ENCODE assay signal across 8 cellular contexts in genomic region chr19:7679771-7680605, GRCh38. TPM values are rescaled to one million over a fixed set of nuclear protein-coding genes. Genes with fewer than 3 reads are reported as not detected.
A peak's percentile ranks its signal among the peaks of the same experiment; 100 is the strongest.
DNase-seq lines count a peak whose midpoint lies in the region; FAIRE-seq and TF ChIP-seq lines count a peak whose summit lies in the region.

No MANE protein-coding gene starts in this region.

- peak overlapping the region; percentile 21 to 90 (median 84) for H3K27ac Mint-ChIP-seq in CD4-positive, alpha-beta memory T cell
- peak overlapping the region; percentile 17 for H3K27ac Mint-ChIP-seq in neural progenitor cell

- POLR2A ChIA-PET in CD4-positive, alpha-beta memory T cell (lab: Charles Lee; ENCODE audit: partially characterized antibody), result interaction anchor here (1.0 to 2.2 kb wide), 15 partner anchors 9 to 224 kb away, joined by 3 to 29 read pairs (median 5); partner anchors contain the start of genes MAP2K7, PET100, RETN and XAB2

- H3K27me3 ChIP-seq in CD4-positive, alpha-beta memory T cell (ENCODE audit: insufficient read depth, low read length), result peaks cover 6% of the 10 kb centered on the region
- H3K27me3 ChIP-seq in Loucy (ENCODE audit: insufficient read depth, low read length, poor library complexity, severe bottlenecking) (no peaks in the 10 kb centered on the region), ectodermal cell (ENCODE audit: control insufficient read depth, insufficient read depth, low read length, poor library complexity, severe bottlenecking) (peaks cover 38% of the 10 kb centered on the region), neural progenitor cell (peaks cover 52% of the 10 kb centered on the region)

- peaks cover 21 to 56% (median 37%) of the 10 kb centered on the region in 4 donors for H3K4me1 Mint-ChIP-seq in CD4-positive, alpha-beta memory T cell
- peaks cover 13% of the 10 kb centered on the region for H3K4me1 Mint-ChIP-seq in neural progenitor cell

- peaks cover 42% of the 10 kb centered on the region for H3K4me1 ChIP-seq in CD4-positive, alpha-beta memory T cell (ENCODE audit: insufficient read depth, low read length)
- H3K4me1 ChIP-seq in Loucy (ENCODE audit: insufficient read depth, low read length, poor library complexity, severe bottlenecking), result peaks cover 37% of the 10 kb centered on the region
- H3K4me1 ChIP-seq in ectodermal cell (ENCODE audit: control insufficient read depth, insufficient read depth, low read length), result peaks cover 3% of the 10 kb centered on the region
- no peaks in the 10 kb centered on the region for H3K4me1 ChIP-seq in neural progenitor cell

- peak overlapping the region; percentile 82 for H3K27ac ChIP-seq in CD4-positive, alpha-beta memory T cell (ENCODE audit: low read depth, low read length)
- no peak overlapping the region for H3K27ac ChIP-seq in ectodermal cell (ENCODE audit: insufficient read depth, low read depth, low read length, poor library complexity, severe bottlenecking)
- H3K27ac ChIP-seq in neural progenitor cell, result no peak overlapping the region

- H3K4me2 ChIP-seq in Loucy (ENCODE audit: low read depth, low read length, poor library complexity, severe bottlenecking), result peak overlapping the region; percentile 56
- peak overlapping the region; percentile 19 for H3K4me2 ChIP-seq in neural progenitor cell

- H4K20me1 ChIP-seq in Loucy (ENCODE audit: insufficient read depth, low read length, poor library complexity, severe bottlenecking) (peaks cover 17% of the 10 kb centered on the region), neural progenitor cell (ENCODE audit: low read depth) (peaks cover 13% of the 10 kb centered on the region)

- H3K9me3 ChIP-seq in CD4-positive, alpha-beta memory T cell (ENCODE audit: control insufficient read depth in 1 of 2, low read length in 2 of 2), result no peaks in the 10 kb centered on the region
- H3K9me3 ChIP-seq in Loucy (ENCODE audit: insufficient read depth, low read depth, low read length) (no peaks in the 10 kb centered on the region), ectodermal cell (ENCODE audit: control insufficient read depth, low read length) (no peaks in the 10 kb centered on the region), neural progenitor cell (ENCODE audit: low read depth) (no peaks in the 10 kb centered on the region)

- CTCF ChIA-PET in CD4-positive, alpha-beta memory T cell (lab: Charles Lee; ENCODE audit: partially characterized antibody), result interaction anchor here (0.8 to 3.0 kb wide), 22 partner anchors 11 to 578 kb away, joined by 3 to 67 read pairs (median 8); partner anchors contain the start of genes RETN and STXBP2

- TF ChIP-seq CTCF in Loucy (conservative IDR thresholded peaks at IDR 0.05; ENCODE audit: low read length) (no peak), neural progenitor cell (IDR thresholded peaks at IDR 0.05) (no peak)

- intact Hi-C loops in CD4-positive, alpha-beta memory T cell (cut with micrococcal nuclease), result loop anchor here (1.0 to 2.0 kb wide), 6 partner anchors 25 to 578 kb away; partner anchors contain the start of genes PET100, STXBP2 and XAB2

- H3K79me2 ChIP-seq in Loucy (ENCODE audit: insufficient read depth, low read length) (peaks cover 28% of the 10 kb centered on the region), neural progenitor cell (ENCODE audit: low read depth) (peaks cover 14% of the 10 kb centered on the region)

- TF ChIP-seq POLR2A in GM12891 (IDR thresholded peaks at IDR 0.05; ENCODE audit: low read depth, low read length), result no peak

- H3K36me3 ChIP-seq in CD4-positive, alpha-beta memory T cell (ENCODE audit: insufficient read depth, low read length), result peaks cover 6% of the 10 kb centered on the region
- H3K36me3 ChIP-seq in Loucy (ENCODE audit: insufficient read depth, low read length), result no peaks in the 10 kb centered on the region; the same call in 1 of the 2 replicates
- H3K36me3 ChIP-seq in ectodermal cell (ENCODE audit: control insufficient read depth, insufficient read depth, low read length), result peaks cover 22% of the 10 kb centered on the region
- no peaks in the 10 kb centered on the region for H3K36me3 ChIP-seq in neural progenitor cell

- no peaks in the 10 kb centered on the region for H3K9me2 ChIP-seq in Loucy (replicated peaks; ENCODE audit: low read depth, low read length)

- H3K36me3 Mint-ChIP-seq in CD4-positive, alpha-beta memory T cell, result peaks cover 5 to 16% of the 10 kb centered on the region in 2 donors
- H3K36me3 Mint-ChIP-seq in neural progenitor cell, result peaks cover 5% of the 10 kb centered on the region

- H3F3A ChIP-seq in Loucy (ENCODE audit: low read depth) (no peaks in the 10 kb centered on the region), neural progenitor cell (ENCODE audit: low read depth) (no peaks in the 10 kb centered on the region)

- H2AFZ ChIP-seq in Loucy (ENCODE audit: low read length) (peak overlapping the region; percentile 76), neural progenitor cell (replicated peaks) (peak overlapping the region; percentile 14)

- no peak for FAIRE-seq in GM12891 (lab: Jason Lieb, UNC)

- peak overlapping the region; percentile 65 to 93 (median 80) for H3K4me3 Mint-ChIP-seq in CD4-positive, alpha-beta memory T cell
- H3K4me3 Mint-ChIP-seq in neural progenitor cell, result peak overlapping the region; percentile 83

- H3K27me3 Mint-ChIP-seq in CD4-positive, alpha-beta memory T cell, result peaks cover 12 to 22% of the 10 kb centered on the region in 2 donors
- peaks cover 26% of the 10 kb centered on the region for H3K27me3 Mint-ChIP-seq in neural progenitor cell (ENCODE audit: insufficient read depth, low read depth)

- peak overlapping the region in 1 of 2 donors; percentile 88 for H3K4me3 ChIP-seq in CD4-positive, alpha-beta memory T cell (ENCODE audit: low read length in 2 of 2)
- H3K4me3 ChIP-seq in Loucy (ENCODE audit: low read length, poor library complexity, severe bottlenecking), result peak overlapping the region; percentile 95
- H3K4me3 ChIP-seq in ectodermal cell (ENCODE audit: insufficient read depth, low read depth, low read length), result peak overlapping the region; percentile 98
- peak overlapping the region; percentile 99 for H3K4me3 ChIP-seq in neural progenitor cell

- peaks cover 0 to 2% (median 0%) of the 10 kb centered on the region in 8 donors for H3K9me3 Mint-ChIP-seq in CD4-positive, alpha-beta memory T cell
- no peaks in the 10 kb centered on the region for H3K9me3 Mint-ChIP-seq in neural progenitor cell

- WGBS in ectodermal cell, 2 experiments, result 58 to 62% methylated on average over 22 of the region's 22 CpGs

- no peak for DNase-seq in CD4-positive, alpha-beta memory T cell
- DNase-seq in neural progenitor cell (ENCODE audit: low spot score) (no peak), NCI-H2227 treated with DMSO at 0.1 percent for 48 hours (lab: John Stamatoyannopoulos, UW) (no peak), GM12891 (ENCODE audit: insufficient read length, low spot score) (no peak)
- DNase-seq in stimulated activated CD4-positive, alpha-beta T cell treated with anti-CD3 and anti-CD28 coated beads, Interleukin-1b, Interleukin-23, amount 100 ng/mL, for 48 hours, result no peak
- DNase-seq in activated CD8-positive, alpha-beta memory T cell treated with anti-CD3 and anti-CD28 coated beads for 24 hours, result no peak

- peak overlapping the region; percentile 92 for H3K9ac ChIP-seq in Loucy (ENCODE audit: low read depth, low read length, poor library complexity, severe bottlenecking)
- H3K9ac ChIP-seq in neural progenitor cell, result no peak overlapping the region

TF ChIP-seq in GM12891, 5 proteins besides CTCF, POLR2A, EP300 and RAD21:
- TF ChIP-seq POLR2AphosphoS5 (IDR thresholded peaks at IDR 0.05; ENCODE audit: low read depth, low read length) (no peak), TAF1 (IDR thresholded peaks at IDR 0.05; ENCODE audit: low read depth, low read length) (no peak), POU2F2 (IDR thresholded peaks at IDR 0.05; ENCODE audit: low read depth, low read length) (no peak), SPI1 (IDR thresholded peaks at IDR 0.05; ENCODE audit: low read depth, low read length) (no peak), PAX5 (IDR thresholded peaks at IDR 0.05; ENCODE audit: insufficient read depth, low read length, severe bottlenecking) (no peak)

RNA-seq across cellular contexts. Expression of gene TRAPPC5, which starts 0.6 kb away (rescaled TPM):
- 10 to 100 TPM; 60.7 to 62.1 TPM for total RNA-seq in CD4-positive, alpha-beta memory T cell
- polyA plus RNA-seq in CD4-positive, alpha-beta memory T cell, result 100 to 1,000 TPM; 144 to 153 TPM
- polyA plus RNA-seq in ectodermal cell (2013, experiment 1 of 4), result 75.6 TPM
- 77.0 TPM for polyA plus RNA-seq in ectodermal cell (2013, experiment 2 of 4)
- 45.4 TPM for polyA plus RNA-seq in ectodermal cell (2013, experiment 3 of 4)
- 45.6 TPM for polyA plus RNA-seq in ectodermal cell (2013, experiment 4 of 4)
- 24.4 and 53.7 TPM in 2 replicates for total RNA-seq in neural progenitor cell (ENCODE audit: low replicate concordance)
- polyA plus RNA-seq in GM12891 (2012; ENCODE audit: low read depth, missing spikeins), result 179 TPM

RNA-seq across cellular contexts. Expression of gene MCEMP1, which starts 3.1 kb away (rescaled TPM):
- total RNA-seq in CD4-positive, alpha-beta memory T cell, result not detected
- not detected for polyA plus RNA-seq in CD4-positive, alpha-beta memory T cell
- polyA plus RNA-seq in ectodermal cell (2013, experiment 1 of 4), result not detected
- polyA plus RNA-seq in ectodermal cell (2013, experiment 2 of 4), result not detected
- polyA plus RNA-seq in ectodermal cell (2013, experiment 3 of 4), result not detected
- not detected for polyA plus RNA-seq in ectodermal cell (2013, experiment 4 of 4)
- not detected in 2 replicates for total RNA-seq in neural progenitor cell (ENCODE audit: low replicate concordance)
- 0.24 TPM for polyA plus RNA-seq in GM12891 (2012; ENCODE audit: low read depth, missing spikeins)

RNA-seq across cellular contexts. Expression of gene RETN, which starts 11.1 kb away (rescaled TPM):
- not detected for total RNA-seq in CD4-positive, alpha-beta memory T cell
- under 1 TPM; 0.48 to 0.94 TPM for polyA plus RNA-seq in CD4-positive, alpha-beta memory T cell
- not detected for polyA plus RNA-seq in ectodermal cell (2013, experiment 1 of 4)
- polyA plus RNA-seq in ectodermal cell (2013, experiment 2 of 4), result not detected
- not detected for polyA plus RNA-seq in ectodermal cell (2013, experiment 3 of 4)
- polyA plus RNA-seq in ectodermal cell (2013, experiment 4 of 4), result not detected
- total RNA-seq in neural progenitor cell (ENCODE audit: low replicate concordance), result not detected in 2 replicates
- polyA plus RNA-seq in GM12891 (2012; ENCODE audit: low read depth, missing spikeins), result not detected

RNA-seq across cellular contexts. Expression of gene FCER2, which starts 21.9 kb away (rescaled TPM):
- not detected for total RNA-seq in CD4-positive, alpha-beta memory T cell
- under 1 TPM in 1 of 2 donors, not detected in 1; 0.93 TPM for polyA plus RNA-seq in CD4-positive, alpha-beta memory T cell
- polyA plus RNA-seq in ectodermal cell (2013, experiment 1 of 4), result not detected
- not detected for polyA plus RNA-seq in ectodermal cell (2013, experiment 2 of 4)
- polyA plus RNA-seq in ectodermal cell (2013, experiment 3 of 4), result not detected
- polyA plus RNA-seq in ectodermal cell (2013, experiment 4 of 4), result not detected
- not detected in 2 replicates for total RNA-seq in neural progenitor cell (ENCODE audit: low replicate concordance)
- polyA plus RNA-seq in GM12891 (2012; ENCODE audit: low read depth, missing spikeins), result 641 TPM

RNA-seq across cellular contexts. Expression of gene STXBP2, which starts 43.1 kb away (rescaled TPM):
- 100 to 1,000 TPM; 219 to 220 TPM for total RNA-seq in CD4-positive, alpha-beta memory T cell
- 10 to 100 TPM; 73.1 to 88.8 TPM for polyA plus RNA-seq in CD4-positive, alpha-beta memory T cell
- 56.9 TPM for polyA plus RNA-seq in ectodermal cell (2013, experiment 1 of 4)
- 58.2 TPM for polyA plus RNA-seq in ectodermal cell (2013, experiment 2 of 4)
- 46.8 TPM for polyA plus RNA-seq in ectodermal cell (2013, experiment 3 of 4)
- 48.8 TPM for polyA plus RNA-seq in ectodermal cell (2013, experiment 4 of 4)
- 12.7 and 21.9 TPM in 2 replicates for total RNA-seq in neural progenitor cell (ENCODE audit: low replicate concordance)
- polyA plus RNA-seq in GM12891 (2012; ENCODE audit: low read depth, missing spikeins), result 69.1 TPM
